ENCODE assay signal across 8 cellular contexts in genomic region chr3:182979719-182980191, GRCh38. TPM values are rescaled to one million over a fixed set of nuclear protein-coding genes. Genes with fewer than 3 reads are reported as not detected.
DNase-seq lines count a peak whose midpoint lies in the region; ATAC-seq and TF ChIP-seq lines count a peak whose summit lies in the region.

No MANE protein-coding gene starts in this region.

- H3K4me3 ChIP-seq in heart left ventricle = peak overlapping the region; percentile 87 to 100 (median 95)
- peak overlapping the region; percentile 90 for H3K4me3 ChIP-seq in ovary

- TF ChIP-seq CTCF in heart left ventricle (IDR thresholded peaks at IDR 0.05) (no peak), ovary (IDR thresholded peaks at IDR 0.05) (no peak)

- intact Hi-C loops in heart left ventricle (cut with DNase I) = no loop called here
- intact Hi-C loops in ovary (cut with DNase I) = no loop called here

- TF ChIP-seq POLR2A in heart left ventricle (IDR thresholded peaks at IDR 0.05) (no peak), ovary (IDR thresholded peaks at IDR 0.05) (no peak)

- H3K4me1 ChIP-seq in heart left ventricle (peaks cover 4 to 27% (median 15%) of the 10 kb centered on the region in 12 donors), ovary (ENCODE audit: insufficient read depth) (peaks cover 1% of the 10 kb centered on the region)

- no peaks in the 10 kb centered on the region for H3K27me3 Mint-ChIP-seq in activated T-cell treated with anti-CD3 and anti-CD28 coated beads, Interleukin-2, amount 50 U/mL, for 4 hours (ENCODE audit: low read depth)

- H3K9me3 ChIP-seq in heart left ventricle (no peaks in the 10 kb centered on the region), ovary (no peaks in the 10 kb centered on the region)

- H3K9me3 Mint-ChIP-seq in activated T-cell treated with anti-CD3 and anti-CD28 coated beads, Interleukin-2, amount 50 U/mL, for 4 hours = no peaks in the 10 kb centered on the region

- H3K27ac ChIP-seq in heart left ventricle (peak overlapping the region; percentile 69 to 94 (median 87)), ovary (peak overlapping the region; percentile 79 to 86)

- peaks cover 33% of the 10 kb centered on the region for H3K4me1 Mint-ChIP-seq in activated T-cell treated with anti-CD3 and anti-CD28 coated beads, Interleukin-2, amount 50 U/mL, for 4 hours (ENCODE audit: low read depth)

- no peak for TF ChIP-seq EP300 in ovary (IDR thresholded peaks at IDR 0.05)

- WGBS in heart left ventricle, 4 donors = 0 to 1% (median 0%) methylated on average over 15 to 29 of the region's 29 CpGs
- 0 to 1% (median 0%) methylated on average over 25 to 29 of the region's 29 CpGs for WGBS in ovary, 3 donors

- DNase-seq in activated T-cell treated with anti-CD3 and anti-CD28 coated beads, Interleukin-2, amount 50 U/mL, for 4 hours = peak; percentile 8
- DNase-seq in activated T-cell treated with anti-CD3 and anti-CD28 coated beads, Interleukin-2, amount 50 U/mL, for 1 hour = no peak
- peak; percentile 70 for DNase-seq in NCI-H2227 (lab: John Stamatoyannopoulos, UW; ENCODE audit: unreplicated experiment)
- peak; percentile 6 for DNase-seq in activated gamma-delta T cell treated with anti-CD3 and anti-CD28 coated beads, Interleukin-2, amount 50 U/mL, for 16 hours (ENCODE audit: low read depth)
- DNase-seq in heart left ventricle = peak in 3 of 5 donors; percentile 32 to 45 (median 38)
- peak in 4 of 5 donors; percentile 26 to 59 (median 38) for DNase-seq in ovary

- peak; percentile 12 to 18 for ATAC-seq in activated T-cell treated with anti-CD3 and anti-CD28 coated beads, Interleukin-2, amount 50 U/mL, for 4 hours
- ATAC-seq in HG02763 (IDR thresholded peaks at IDR 0.05; ENCODE audit: unreplicated experiment) (peak; percentile 10), heart left ventricle (peak in 3 of 4 donors; percentile 29 to 43 (median 39)), GM21360 (IDR thresholded peaks at IDR 0.05; ENCODE audit: unreplicated experiment) (no peak)

- peak overlapping the region; percentile 89 for H3K4me3 Mint-ChIP-seq in activated T-cell treated with anti-CD3 and anti-CD28 coated beads, Interleukin-2, amount 50 U/mL, for 4 hours

- H3K27me3 ChIP-seq in heart left ventricle = no peaks in the 10 kb centered on the region
- no peaks in the 10 kb centered on the region for H3K27me3 ChIP-seq in ovary

- H3K36me3 ChIP-seq in heart left ventricle (no peaks in the 10 kb centered on the region), ovary (no peaks in the 10 kb centered on the region)

- H3K36me3 Mint-ChIP-seq in activated T-cell treated with anti-CD3 and anti-CD28 coated beads, Interleukin-2, amount 50 U/mL, for 4 hours (ENCODE audit: insufficient read depth) = no peaks in the 10 kb centered on the region

RNA-seq across cellular contexts. Expression of gene DCUN1D1, which starts 0.6 kb away (rescaled TPM):
- 10 to 100 TPM; 43.1 to 49.8 (median 45.8) TPM for total RNA-seq in activated T-cell treated with anti-CD3 and anti-CD28 coated beads, Interleukin-2, amount 50 U/mL, for 4 hours
- total RNA-seq in heart left ventricle (10 to 100 TPM; 14.4 to 43.0 (median 35.4) TPM), ovary (10 to 100 TPM; 14.6 to 42.7 (median 40.6) TPM)
- polyA plus RNA-seq in heart left ventricle (10 to 100 TPM in 1 of 2 donors, 1 to 10 TPM in 1; 5.4 to 17.8 TPM), ovary (10 to 100 TPM in 1 of 2 donors, 1 to 10 TPM in 1; 7.7 to 17.2 TPM)
